Comparison of ENCODE assay signal across 9 cellular contexts in the genomic region with DNA sequence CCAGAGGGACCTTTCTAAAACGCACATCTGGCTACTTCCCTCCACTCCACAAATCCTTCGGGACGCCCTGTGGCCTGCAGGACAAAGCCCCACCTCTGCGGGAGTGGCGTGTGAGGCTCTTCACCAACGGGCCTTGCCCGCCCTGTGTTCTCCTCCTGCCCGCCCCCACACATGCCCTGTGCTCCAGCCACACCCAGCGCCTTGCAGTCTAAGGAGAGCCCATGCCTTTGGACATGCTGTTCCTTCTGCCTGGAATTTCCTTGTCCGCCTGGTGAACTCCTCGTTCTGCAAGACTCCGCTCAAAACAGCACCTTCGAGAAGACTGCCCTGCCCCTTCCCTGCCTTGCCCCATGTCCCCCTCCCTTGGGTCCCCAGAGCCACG. TPM values are rescaled to one million over a fixed set of nuclear protein-coding genes. Genes with fewer than 3 reads are reported as not detected.
DNase-seq lines count a peak whose midpoint lies in the region; ATAC-seq and TF ChIP-seq lines count a peak whose summit lies in the region.
"Had no signal": no experiment of that assay in that cellular context is flagged by ENCODE, and none has a peak within 500 bp of the region (broad histone marks: within the 10 kb centered on the region; RNA-seq: fewer than 3 reads in every experiment).

No MANE protein-coding gene starts in this region.

- H3K27ac ChIP-seq in left ventricle myocardium inferior (replicated peaks) = peak overlapping the region; percentile 38

- no peak overlapping the region for H3K4me3 Mint-ChIP-seq in activated naive CD4-positive, alpha-beta T cell treated with anti-CD3 and anti-CD28 coated beads, Interleukin-2, amount 10 ng/mL, durations not matched to agents 7 days and 5 days
- H3K4me3 Mint-ChIP-seq in type B pancreatic cell = no peak overlapping the region
- H3K4me3 Mint-ChIP-seq: activated naive CD8-positive, alpha-beta T cell treated with anti-CD3 and anti-CD28 coated beads, Interleukin-2, amount 10 ng/mL, durations not matched to agents 7 days and 5 days had no signal

- ATAC-seq in activated naive CD4-positive, alpha-beta T cell treated with anti-CD3 and anti-CD28 coated beads, Interleukin-2, amount 50 U/mL, for 72 hours = no peak
- no peak for ATAC-seq in GM19328 (IDR thresholded peaks at IDR 0.05; ENCODE audit: unreplicated experiment)

- peaks cover 6% of the 10 kb centered on the region for H3K4me1 Mint-ChIP-seq in activated naive CD4-positive, alpha-beta T cell treated with anti-CD3 and anti-CD28 coated beads, Interleukin-2, amount 10 ng/mL, durations not matched to agents 7 days and 5 days
- H3K4me1 Mint-ChIP-seq in type B pancreatic cell (ENCODE audit: unreplicated experiment) = peaks cover 6% of the 10 kb centered on the region
- H3K4me1 Mint-ChIP-seq: activated naive CD8-positive, alpha-beta T cell treated with anti-CD3 and anti-CD28 coated beads, Interleukin-2, amount 10 ng/mL, durations not matched to agents 7 days and 5 days had no signal

- peaks cover 98% of the 10 kb centered on the region for H3K36me3 ChIP-seq in left ventricle myocardium inferior

- TF ChIP-seq CTCF in left ventricle myocardium inferior (IDR thresholded peaks at IDR 0.05; ENCODE audit: borderline replicate concordance) (no peak), type B pancreatic cell (conservative IDR thresholded peaks at IDR 0.05) (no peak)

- peak overlapping the region; percentile 34 to 96 for H3K27ac Mint-ChIP-seq in activated naive CD4-positive, alpha-beta T cell treated with anti-CD3 and anti-CD28 coated beads, Interleukin-2, amount 50 U/mL, for 72 hours
- no peak overlapping the region for H3K27ac Mint-ChIP-seq in activated naive CD4-positive, alpha-beta T cell treated with anti-CD3 and anti-CD28 coated beads, Interleukin-2, amount 10 ng/mL, durations not matched to agents 7 days and 5 days
- peak overlapping the region; percentile 78 for H3K27ac Mint-ChIP-seq in type B pancreatic cell
- H3K27ac Mint-ChIP-seq: activated naive CD8-positive, alpha-beta T cell treated with anti-CD3 and anti-CD28 coated beads, Interleukin-2, amount 10 ng/mL, durations not matched to agents 7 days and 5 days had no signal

- no peaks in the 10 kb centered on the region for H3K27me3 ChIP-seq in left ventricle myocardium inferior (ENCODE audit: low read depth)

- H3K27me3 Mint-ChIP-seq in activated naive CD4-positive, alpha-beta T cell treated with anti-CD3 and anti-CD28 coated beads, Interleukin-2, amount 10 ng/mL, durations not matched to agents 7 days and 5 days = no peaks in the 10 kb centered on the region
- no peaks in the 10 kb centered on the region for H3K27me3 Mint-ChIP-seq in type B pancreatic cell
- H3K27me3 Mint-ChIP-seq: activated naive CD8-positive, alpha-beta T cell treated with anti-CD3 and anti-CD28 coated beads, Interleukin-2, amount 10 ng/mL, durations not matched to agents 7 days and 5 days had no signal

- peaks cover 18 to 31% of the 10 kb centered on the region in 2 donors for H3K36me3 Mint-ChIP-seq in activated naive CD4-positive, alpha-beta T cell treated with anti-CD3 and anti-CD28 coated beads, Interleukin-2, amount 50 U/mL, for 72 hours
- peaks cover 70% of the 10 kb centered on the region for H3K36me3 Mint-ChIP-seq in activated naive CD4-positive, alpha-beta T cell treated with anti-CD3 and anti-CD28 coated beads, Interleukin-2, amount 10 ng/mL, durations not matched to agents 7 days and 5 days
- H3K36me3 Mint-ChIP-seq in type B pancreatic cell = peaks cover 39% of the 10 kb centered on the region

- CTCF ChIA-PET in activated naive CD4-positive, alpha-beta T cell treated with anti-CD3 and anti-CD28 coated beads, Interleukin-2, amount 10 ng/mL, durations not matched to agents 7 days and 5 days (lab: Charles Lee) = no interaction called here

- H3K9me3 Mint-ChIP-seq in activated naive CD4-positive, alpha-beta T cell treated with anti-CD3 and anti-CD28 coated beads, Interleukin-2, amount 50 U/mL, for 72 hours = no peaks in the 10 kb centered on the region
- no peaks in the 10 kb centered on the region for H3K9me3 Mint-ChIP-seq in activated naive CD4-positive, alpha-beta T cell treated with anti-CD3 and anti-CD28 coated beads, Interleukin-2, amount 10 ng/mL, durations not matched to agents 7 days and 5 days
- H3K9me3 Mint-ChIP-seq in type B pancreatic cell = no peaks in the 10 kb centered on the region
- H3K9me3 Mint-ChIP-seq: activated naive CD8-positive, alpha-beta T cell treated with anti-CD3 and anti-CD28 coated beads, Interleukin-2, amount 10 ng/mL, durations not matched to agents 7 days and 5 days had no signal

- intact Hi-C loops in left ventricle myocardium inferior (cut with micrococcal nuclease) = no loop called here

- DNase-seq in activated naive CD4-positive, alpha-beta T cell treated with anti-CD3 and anti-CD28 coated beads, Interleukin-2, amount 50 U/mL, for 72 hours (ENCODE audit: low spot score in 2 of 2) = no peak
- no peak for DNase-seq in activated naive CD4-positive, alpha-beta T cell treated with anti-CD3 and anti-CD28 coated beads, Interleukin-2, amount 10 ng/mL, durations not matched to agents 7 days and 5 days
- DNase-seq in left ventricle myocardium inferior (no peak), type B pancreatic cell (ENCODE audit: extremely low spot score, unreplicated experiment) (no peak), amygdala (lab: John Stamatoyannopoulos, UW) (no peak)
- DNase-seq: activated naive CD8-positive, alpha-beta T cell treated with anti-CD3 and anti-CD28 coated beads, Interleukin-2, amount 10 ng/mL, durations not matched to agents 7 days and 5 days; stimulated activated CD4-positive, alpha-beta T cell treated with anti-CD3 and anti-CD28 coated beads, Interleukin-12 subunit alpha, Interleukin-12 subunit beta, amount 100 ng/mL, for 4 hours; T-helper 9 cell had no signal

- no peaks in the 10 kb centered on the region for H3K9me3 ChIP-seq in left ventricle myocardium inferior (replicated peaks)

- H3K4me3 ChIP-seq in left ventricle myocardium inferior = no peak overlapping the region

- H3K4me1 ChIP-seq in left ventricle myocardium inferior = peaks cover 54% of the 10 kb centered on the region

RNA-seq across cellular contexts. Expression of gene ELOB, which starts 7.4 kb away (rescaled TPM):
- total RNA-seq in activated naive CD4-positive, alpha-beta T cell treated with anti-CD3 and anti-CD28 coated beads, Interleukin-2, amount 50 U/mL, for 72 hours = 100 to 1,000 TPM; 218 to 224 TPM
- total RNA-seq in left ventricle myocardium inferior = 304 TPM
- total RNA-seq in type B pancreatic cell (ENCODE audit: low replicate concordance) = 237 and 243 TPM in 2 replicates

RNA-seq across cellular contexts. Expression of gene SRRM2, which starts 17.2 kb away (rescaled TPM):
- total RNA-seq in activated naive CD4-positive, alpha-beta T cell treated with anti-CD3 and anti-CD28 coated beads, Interleukin-2, amount 50 U/mL, for 72 hours = 100 to 1,000 TPM; 624 to 790 TPM
- total RNA-seq in left ventricle myocardium inferior (251 TPM), type B pancreatic cell (ENCODE audit: low replicate concordance) (620 and 749 TPM in 2 replicates)

RNA-seq across cellular contexts. Expression of gene PRSS33, which starts 17.7 kb away (rescaled TPM):
- total RNA-seq in activated naive CD4-positive, alpha-beta T cell treated with anti-CD3 and anti-CD28 coated beads, Interleukin-2, amount 50 U/mL, for 72 hours = not detected
- total RNA-seq in left ventricle myocardium inferior = not detected
- 0.39 and 2.4 TPM in 2 replicates for total RNA-seq in type B pancreatic cell (ENCODE audit: low replicate concordance)

RNA-seq across cellular contexts. Expression of gene PRSS41, which starts 28.6 kb away (rescaled TPM):
- not detected for total RNA-seq in activated naive CD4-positive, alpha-beta T cell treated with anti-CD3 and anti-CD28 coated beads, Interleukin-2, amount 50 U/mL, for 72 hours
- total RNA-seq in left ventricle myocardium inferior = not detected
- not detected in 2 replicates for total RNA-seq in type B pancreatic cell (ENCODE audit: low replicate concordance)
- total RNA-seq: activated naive CD8-positive, alpha-beta T cell treated with anti-CD3 and anti-CD28 coated beads, Interleukin-2, amount 10 ng/mL, durations not matched to agents 7 days and 5 days had no signal

RNA-seq across cellular contexts. Expression of gene PRSS21, which starts 47.4 kb away (rescaled TPM):
- total RNA-seq in activated naive CD4-positive, alpha-beta T cell treated with anti-CD3 and anti-CD28 coated beads, Interleukin-2, amount 50 U/mL, for 72 hours = 1 to 10 TPM; 1.8 to 2.4 TPM
- not detected for total RNA-seq in left ventricle myocardium inferior
- total RNA-seq in type B pancreatic cell (ENCODE audit: low replicate concordance) = not detected in 2 replicates
